ENCODE assay signal across 1 cellular context in the genomic region with DNA sequence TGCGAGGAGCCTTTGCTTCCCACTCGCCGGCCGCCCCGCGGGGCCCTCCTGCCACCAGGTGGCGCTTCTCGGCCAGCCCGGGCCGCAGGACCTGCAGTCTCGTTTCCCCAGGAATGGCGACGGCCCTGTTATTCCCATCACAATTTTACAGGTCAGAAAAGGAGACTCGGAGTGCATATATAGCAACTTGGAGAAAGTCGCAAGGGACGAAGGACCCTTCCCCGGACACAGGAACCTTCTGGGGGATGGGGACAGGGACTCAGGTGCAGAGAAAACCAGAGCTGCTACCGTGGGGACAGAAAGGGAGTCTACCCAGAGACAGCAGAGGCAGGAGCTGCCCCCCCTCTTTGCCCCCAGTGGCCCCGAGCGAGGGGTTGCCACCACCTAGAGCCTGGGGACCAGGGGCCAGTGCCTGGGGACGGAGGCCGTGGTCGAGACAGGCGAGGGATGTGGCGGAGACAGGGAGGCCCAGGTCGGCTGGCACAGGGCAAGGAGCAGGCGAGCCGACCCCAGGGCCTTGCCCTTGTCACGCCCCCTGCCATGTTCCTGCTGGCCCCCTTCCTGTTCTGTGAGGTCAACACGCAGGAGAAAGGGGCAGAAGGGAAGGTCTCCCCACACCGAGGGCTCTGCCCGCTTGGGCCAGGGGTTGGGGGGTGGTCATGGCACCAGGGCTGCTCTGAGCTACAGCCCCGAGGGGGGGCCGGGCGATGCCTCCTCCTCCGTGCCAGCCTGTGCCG.
TF ChIP-seq lines count a peak whose summit lies in the region.

No MANE protein-coding gene starts in this region.

TF ChIP-seq in HCT116, 20 proteins besides CTCF, POLR2A, EP300 and RAD21:
- TF ChIP-seq MAX (IDR thresholded peaks at IDR 0.05) (no peak), ZFX (IDR thresholded peaks at IDR 0.05) (peak; percentile 28; the same call in 1 of the 2 replicates), CEBPB (IDR thresholded peaks at IDR 0.05; ENCODE audit: low read depth) (no peak), EGR1 (IDR thresholded peaks at IDR 0.05; ENCODE audit: low read depth) (no peak), REST (IDR thresholded peaks at IDR 0.05; ENCODE audit: low read depth) (no peak), SP1 (IDR thresholded peaks at IDR 0.05; ENCODE audit: low read depth) (no peak), POLR2AphosphoS5 (IDR thresholded peaks at IDR 0.05; ENCODE audit: low read depth, low read length) (peak; percentile 57), EZH2 (IDR thresholded peaks at IDR 0.05) (no peak), TCF7L2 (IDR thresholded peaks at IDR 0.05; ENCODE audit: borderline replicate concordance, extremely low read depth, insufficient read depth, insufficient read length) (no peak), ZNF274 (IDR thresholded peaks at IDR 0.05; ENCODE audit: low read depth, low read length) (no peak), SRF (IDR thresholded peaks at IDR 0.05; ENCODE audit: low read depth) (no peak), CBX3 (IDR thresholded peaks at IDR 0.05; ENCODE audit: low read depth) (no peak), JUND (IDR thresholded peaks at IDR 0.05) (no peak), FOSL1 (IDR thresholded peaks at IDR 0.05; ENCODE audit: low read depth) (no peak), ATF3 (IDR thresholded peaks at IDR 0.05) (no peak), ELF1 (IDR thresholded peaks at IDR 0.05; ENCODE audit: borderline replicate concordance, low read depth) (no peak), ZBTB33 (IDR thresholded peaks at IDR 0.05; ENCODE audit: extremely low read depth, insufficient replicate concordance, low read length) (no peak), SIN3A (IDR thresholded peaks at IDR 0.05; ENCODE audit: low read depth) (no peak), YY1 (IDR thresholded peaks at IDR 0.05; ENCODE audit: extremely low read depth, insufficient replicate concordance, low read depth, low read length) (peak; percentile 90), EZH2phosphoT487 (IDR thresholded peaks at IDR 0.05; ENCODE audit: borderline replicate concordance) (no peak)
